In genomic region chr3:101973163-101973505, GRCh38 we compare ENCODE assay signal across 19 cellular contexts.
DNase-seq lines count a peak whose midpoint lies in the region; ATAC-seq and TF ChIP-seq lines count a peak whose summit lies in the region.
"Had no signal": no experiment of that assay in that cellular context is flagged by ENCODE, and none has a peak within 500 bp of the region (broad histone marks: within the 10 kb centered on the region; RNA-seq: fewer than 3 reads in every experiment).

No MANE protein-coding gene starts in this region.

- no peak overlapping the region for H3K4me3 ChIP-seq in mammary epithelial cell (replicated peaks in 1 of 3; ENCODE audit: insufficient read depth in 1 of 3, low read depth in 2 of 3, low read length in 3 of 3)
- no peak overlapping the region for H3K4me3 ChIP-seq in breast epithelium
- no peak overlapping the region for H3K4me3 ChIP-seq in trophoblast cell (ENCODE audit: low read depth, low read length)
- H3K4me3 ChIP-seq: BLaER1, GM23338 had no signal

- intact Hi-C loops in mammary epithelial cell (cut with micrococcal nuclease) = no loop called here
- intact Hi-C loops in breast epithelium (cut with DNase I; ENCODE audit: low total_unique reads) = no loop called here

- peaks cover 7% of the 10 kb centered on the region for H3K4me1 ChIP-seq in mammary epithelial cell (ENCODE audit: insufficient read depth, low read length)
- H3K4me1 ChIP-seq in breast epithelium = no peaks in the 10 kb centered on the region
- peaks cover 12% of the 10 kb centered on the region for H3K4me1 ChIP-seq in foreskin keratinocyte
- H3K4me1 ChIP-seq in trophoblast cell (ENCODE audit: control insufficient read depth in 1 of 2, insufficient read depth in 2 of 2, low read length in 2 of 2) = no peaks in the 10 kb centered on the region
- H3K4me1 ChIP-seq: BLaER1, Caco-2 had no signal

- H3K27ac ChIP-seq in mammary epithelial cell (ENCODE audit: insufficient read depth, low read depth, low read length) (no peak overlapping the region), breast epithelium (no peak overlapping the region), foreskin keratinocyte (peak overlapping the region; percentile 18), trophoblast cell (ENCODE audit: low read depth, low read length) (no peak overlapping the region)
- H3K27ac ChIP-seq: 22Rv1, BLaER1, C4-2B had no signal

- no peak overlapping the region for H4K8ac ChIP-seq in trophoblast cell (ENCODE audit: low read depth, low read length)

- no peak overlapping the region for H3K4ac ChIP-seq in trophoblast cell (ENCODE audit: low read depth, low read length)

- H4K20me1 ChIP-seq in mammary epithelial cell (ENCODE audit: insufficient read depth, low read length) = no peaks in the 10 kb centered on the region
- H4K20me1 ChIP-seq: BLaER1 had no signal

- no peak overlapping the region for H3K4me3 Mint-ChIP-seq in stimulated activated memory B cell treated with anti-CD40 and anti-IgM and Interleukin-4, amounts not matched to agents 10 μg/mL and 1 μg/mL and 100 μg/mL, for 72 hours
- H3K4me3 Mint-ChIP-seq: B cell; CD4-positive, CD25-positive, alpha-beta regulatory T cell; CD8-positive, alpha-beta T cell; GM23338; H9 had no signal

- H3K27me3 ChIP-seq in mammary epithelial cell (ENCODE audit: insufficient read depth, low read length) (no peaks in the 10 kb centered on the region), breast epithelium (no peaks in the 10 kb centered on the region), foreskin keratinocyte (no peaks in the 10 kb centered on the region), trophoblast cell (ENCODE audit: insufficient read depth, low read length) (no peaks in the 10 kb centered on the region)
- H3K27me3 ChIP-seq: BLaER1 had no signal

- DNase-seq in mammary epithelial cell = no peak
- no peak for DNase-seq in breast epithelium (ENCODE audit: low spot score in 2 of 2)
- DNase-seq in foreskin keratinocyte = peak; percentile 51 to 65
- DNase-seq in trophoblast cell = no peak
- no peak for DNase-seq in DMS153 (lab: John Stamatoyannopoulos, UW)
- no peak for DNase-seq in Kasumi-1 (lab: John Stamatoyannopoulos, UW)
- DNase-seq: Caco-2; CD8-positive, alpha-beta T cell; DMS79 treated with DMSO at 0.1 percent for 48 hours; GF-D8; H9 had no signal

- no TSS peak for BruUV-seq in mammary epithelial cell (replicated peaks; lab: Mats Ljungman, UMichigan)

- TF ChIP-seq CTCF in mammary epithelial cell (conservative IDR thresholded peaks at IDR 0.05 in 1 of 2, IDR thresholded peaks at IDR 0.05 in 1 of 2; ENCODE audit: extremely low read depth in 1 of 2, insufficient read depth in 1 of 2, low read depth in 1 of 2, low read length in 2 of 2) (no peak), breast epithelium (IDR thresholded peaks at IDR 0.05) (no peak), foreskin keratinocyte (conservative IDR thresholded peaks at IDR 0.05) (no peak)

- H3K9ac ChIP-seq in mammary epithelial cell (ENCODE audit: insufficient read depth, low read length) (no peak overlapping the region), trophoblast cell (ENCODE audit: low read length) (no peak overlapping the region)
- H3K9ac ChIP-seq: BLaER1 had no signal

- H2BK5ac ChIP-seq in trophoblast cell (ENCODE audit: low read depth, low read length, poor library complexity) = no peak overlapping the region

- no peaks in the 10 kb centered on the region for H3K36me3 ChIP-seq in mammary epithelial cell (ENCODE audit: insufficient read depth, low read length)
- H3K36me3 ChIP-seq in breast epithelium = no peaks in the 10 kb centered on the region
- H3K36me3 ChIP-seq in trophoblast cell (ENCODE audit: control insufficient read depth in 1 of 2, insufficient read depth in 2 of 2, low read length in 2 of 2) = no peaks in the 10 kb centered on the region
- H3K36me3 ChIP-seq: BLaER1 had no signal

- no peak overlapping the region for H3K14ac ChIP-seq in trophoblast cell (ENCODE audit: low read length)

- dilution Hi-C loops in mammary epithelial cell (cut with HindIII; ENCODE audit: low sequenced_read_pairs) = no loop called here

- H3K4me2 ChIP-seq in mammary epithelial cell (ENCODE audit: insufficient read depth, low read depth, low read length) (peak overlapping the region; percentile 4), trophoblast cell (ENCODE audit: low read length) (no peak overlapping the region)
- H3K4me2 ChIP-seq: BLaER1, GM23338 had no signal

- no peak overlapping the region for H4K91ac ChIP-seq in trophoblast cell (ENCODE audit: low read depth, low read length)

- H2BK12ac ChIP-seq in trophoblast cell (ENCODE audit: low read length) = no peak overlapping the region

- H3K9me3 ChIP-seq in mammary epithelial cell (replicated peaks; ENCODE audit: insufficient read depth, low read length) (no peaks in the 10 kb centered on the region), breast epithelium (no peaks in the 10 kb centered on the region), trophoblast cell (ENCODE audit: insufficient read depth, low read depth, low read length) (no peaks in the 10 kb centered on the region)
- H3K9me3 ChIP-seq: Caco-2 had no signal

- no peak overlapping the region for H3K23ac ChIP-seq in trophoblast cell (ENCODE audit: low read length)

- H3K27me3 Mint-ChIP-seq in stimulated activated memory B cell treated with anti-CD40 and anti-IgM and Interleukin-4, amounts not matched to agents 10 μg/mL and 1 μg/mL and 100 μg/mL, for 72 hours = no peaks in the 10 kb centered on the region
- H3K27me3 Mint-ChIP-seq: B cell had no signal

- no peaks in the 10 kb centered on the region for H3K9me3 Mint-ChIP-seq in stimulated activated memory B cell treated with anti-CD40 and anti-IgM and Interleukin-4, amounts not matched to agents 10 μg/mL and 1 μg/mL and 100 μg/mL, for 72 hours
- H3K9me3 Mint-ChIP-seq: GM23338, H9 had no signal

- no peaks in the 10 kb centered on the region for H3K79me1 ChIP-seq in trophoblast cell (ENCODE audit: low read length)

- H3K4me1 Mint-ChIP-seq in stimulated activated memory B cell treated with anti-CD40 and anti-IgM and Interleukin-4, amounts not matched to agents 10 μg/mL and 1 μg/mL and 100 μg/mL, for 72 hours = peaks cover 38% of the 10 kb centered on the region

- H3K27ac Mint-ChIP-seq in stimulated activated memory B cell treated with anti-CD40 and anti-IgM and Interleukin-4, amounts not matched to agents 10 μg/mL and 1 μg/mL and 100 μg/mL, for 72 hours = peak overlapping the region; percentile 38
- H3K27ac Mint-ChIP-seq: B cell; CD4-positive, CD25-positive, alpha-beta regulatory T cell; CD8-positive, alpha-beta T cell; GM23338; H9 had no signal

- 88% methylated on average over 1 of the region's 1 CpG for WGBS in mammary epithelial cell (ENCODE audit: low coverage, missing lambda C conversion rate)
- WGBS in trophoblast cell (ENCODE audit: extremely low coverage, insufficient coverage, insufficient read length) = no CpG with 5 or more reads among the region's 1 CpG

- no peak overlapping the region for H2AK5ac ChIP-seq in trophoblast cell (ENCODE audit: low read length)

- peak; percentile 63 for ATAC-seq in foreskin keratinocyte
- ATAC-seq in stimulated activated memory B cell treated with anti-CD40 and anti-IgM and Interleukin-4, amounts not matched to agents 10 μg/mL and 1 μg/mL and 100 μg/mL, for 72 hours = no peak
- ATAC-seq: CD8-positive, alpha-beta T cell; GM23338; HCT116 had no signal

- no peak overlapping the region for H3K18ac ChIP-seq in trophoblast cell (ENCODE audit: low read length)

- no peaks in the 10 kb centered on the region for H3K36me3 Mint-ChIP-seq in stimulated activated memory B cell treated with anti-CD40 and anti-IgM and Interleukin-4, amounts not matched to agents 10 μg/mL and 1 μg/mL and 100 μg/mL, for 72 hours
- H3K36me3 Mint-ChIP-seq: CD4-positive, CD25-positive, alpha-beta regulatory T cell; CD8-positive, alpha-beta T cell had no signal

- in situ Hi-C loops in mammary epithelial cell (cut with MboI; ENCODE audit: low sequenced_read_pairs in 2 of 2) = no loop called here

- H3K79me2 ChIP-seq in mammary epithelial cell (ENCODE audit: insufficient read depth, low read length) (no peaks in the 10 kb centered on the region), trophoblast cell (ENCODE audit: control insufficient read depth, insufficient read depth, low read length, poor library complexity) (no peaks in the 10 kb centered on the region)

- no peak overlapping the region for H2BK120ac ChIP-seq in trophoblast cell (ENCODE audit: insufficient read depth, low read length, poor library complexity)

- no peak overlapping the region for H4K12ac ChIP-seq in trophoblast cell (ENCODE audit: low read depth, low read length)

- TF ChIP-seq POLR2A in breast epithelium (IDR thresholded peaks at IDR 0.05) = no peak

- CTCF ChIA-PET in mammary epithelial cell (lab: Charles Lee; ENCODE audit: low non-redundant PET) = no interaction called here

- H2AFZ ChIP-seq in mammary epithelial cell (ENCODE audit: low read depth, low read length) (no peak overlapping the region), trophoblast cell (ENCODE audit: insufficient read depth, low read length, poor library complexity) (no peak overlapping the region)
- H2AFZ ChIP-seq: GM23338 had no signal

Comparison
In these comparisons a context has a peak if more than half of its experiments do, and no peak if none do; other contexts are left out.
1. DNase-seq: peak in foreskin keratinocyte (2 of 2); none in mammary epithelial cell (single experiment), breast epithelium (0 of 2), trophoblast cell (0 of 2), DMS153 (single experiment) and Kasumi-1 (0 of 2).